8 cellular contexts compared by ENCODE assay signal in the genomic region with DNA sequence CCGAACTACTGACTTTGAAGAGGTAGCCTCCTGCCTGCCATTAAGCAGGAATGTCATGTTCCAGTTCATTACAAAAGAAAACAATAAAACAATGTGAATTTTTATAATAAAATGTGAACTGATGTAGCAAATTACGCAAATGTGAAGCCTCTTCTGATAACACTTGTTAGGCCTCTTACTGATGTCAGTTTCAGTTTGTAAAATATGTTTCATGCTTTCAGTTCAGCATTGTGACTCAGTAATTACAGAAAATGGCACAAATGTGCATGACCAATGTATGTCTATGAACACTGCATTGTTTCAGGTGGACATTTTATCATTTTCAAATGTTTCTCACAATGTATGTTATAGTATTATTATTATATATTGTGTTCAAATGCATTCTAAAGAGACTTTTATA.
A peak's percentile ranks its signal among the peaks of the same experiment; 100 is the strongest.
DNase-seq lines count a peak whose midpoint lies in the region; ATAC-seq and TF ChIP-seq lines count a peak whose summit lies in the region.

No MANE protein-coding gene starts in this region.

- TF ChIP-seq POLR2A in uterus (IDR thresholded peaks at IDR 0.05): no peak

- H3K9me3 ChIP-seq in OCI-LY1 (ENCODE audit: low read length) (no peaks in the 10 kb centered on the region), uterus (no peaks in the 10 kb centered on the region)

- no peaks in the 10 kb centered on the region for H3K79me2 ChIP-seq in OCI-LY1 (ENCODE audit: insufficient read depth, low read length)

- peak overlapping the region; percentile 90 for H3K27ac ChIP-seq in OCI-LY1 (ENCODE audit: low read depth, low read length, poor library complexity, severe bottlenecking)
- H3K27ac ChIP-seq in uterus: peak overlapping the region in 1 of 2 donors; percentile 1

- no peaks in the 10 kb centered on the region for H3K9me2 ChIP-seq in OCI-LY1 (ENCODE audit: low read depth, low read length)

- no peak overlapping the region for H2AFZ ChIP-seq in OCI-LY1 (ENCODE audit: low read length)

- H3K4me1 ChIP-seq in OCI-LY1 (ENCODE audit: insufficient read depth, low read length, severe bottlenecking) (peaks cover 71% of the 10 kb centered on the region), uterus (no peaks in the 10 kb centered on the region)

- H3K4me2 ChIP-seq in OCI-LY1 (ENCODE audit: low read length): peak overlapping the region; percentile 51

- H3K27me3 ChIP-seq in OCI-LY1 (ENCODE audit: insufficient read depth, low read length): no peaks in the 10 kb centered on the region
- H3K27me3 ChIP-seq in uterus: no peaks in the 10 kb centered on the region

- ATAC-seq in GM18861 (IDR thresholded peaks at IDR 0.05; ENCODE audit: unreplicated experiment): peak; percentile 29
- ATAC-seq in HG02588 (IDR thresholded peaks at IDR 0.05; ENCODE audit: unreplicated experiment): peak; percentile 30
- ATAC-seq in natural killer cell treated with Interleukin-12 subunit alpha and Interleukin-12 subunit beta and Interleukin-15 and Interleukin-18, amount 100 ng/mL, for 72 hours: peak; percentile 66 to 77

- peaks cover 4% of the 10 kb centered on the region; the same call in 1 of the 2 replicates for H3F3A ChIP-seq in OCI-LY1 (ENCODE audit: insufficient read depth, low read length)

- H4K20me1 ChIP-seq in OCI-LY1 (ENCODE audit: insufficient read depth, low read length): no peaks in the 10 kb centered on the region

- peaks cover 40% of the 10 kb centered on the region for H3K36me3 ChIP-seq in OCI-LY1 (ENCODE audit: insufficient read depth, low read length)
- no peaks in the 10 kb centered on the region for H3K36me3 ChIP-seq in uterus

- no peak for TF ChIP-seq CTCF in OCI-LY1 (IDR thresholded peaks at IDR 0.05; ENCODE audit: low read length)
- no peak for TF ChIP-seq CTCF in uterus (IDR thresholded peaks at IDR 0.05)

- peaks cover 59 to 60% of the 10 kb centered on the region in 2 donors for H3K4me1 Mint-ChIP-seq in natural killer cell treated with Interleukin-12 subunit alpha and Interleukin-12 subunit beta and Interleukin-15 and Interleukin-18, amount 100 ng/mL, for 72 hours (ENCODE audit: low read depth in 2 of 2)

- peak overlapping the region; percentile 88 to 94 for H3K27ac Mint-ChIP-seq in natural killer cell treated with Interleukin-12 subunit alpha and Interleukin-12 subunit beta and Interleukin-15 and Interleukin-18, amount 100 ng/mL, for 72 hours

- H3K27me3 Mint-ChIP-seq in natural killer cell treated with Interleukin-12 subunit alpha and Interleukin-12 subunit beta and Interleukin-15 and Interleukin-18, amount 100 ng/mL, for 72 hours: no peaks in the 10 kb centered on the region

- no peak for DNase-seq in natural killer cell treated with Interleukin-12 subunit alpha and Interleukin-12 subunit beta and Interleukin-15 and Interleukin-18, amount 100 ng/mL, for 72 hours (ENCODE audit: low spot score)
- DNase-seq in globus pallidus (ENCODE audit: low spot score) (no peak), H4 (ENCODE audit: low spot score) (no peak), EL (no peak), uterus (no peak)

- peak overlapping the region; percentile 17 for H3K9ac ChIP-seq in OCI-LY1 (ENCODE audit: low read length)

- H3K36me3 Mint-ChIP-seq in natural killer cell treated with Interleukin-12 subunit alpha and Interleukin-12 subunit beta and Interleukin-15 and Interleukin-18, amount 100 ng/mL, for 72 hours: peaks cover 37% of the 10 kb centered on the region

- peaks cover 5% of the 10 kb centered on the region for H3K9me3 Mint-ChIP-seq in natural killer cell treated with Interleukin-12 subunit alpha and Interleukin-12 subunit beta and Interleukin-15 and Interleukin-18, amount 100 ng/mL, for 72 hours

- no peak overlapping the region for H3K4me3 ChIP-seq in OCI-LY1 (ENCODE audit: low read depth, low read length, poor library complexity, severe bottlenecking)
- no peak overlapping the region for H3K4me3 ChIP-seq in uterus

- intact Hi-C loops in uterus (cut with DNase I; ENCODE audit: low total_unique reads): no loop called here

- H3K4me3 Mint-ChIP-seq in natural killer cell treated with Interleukin-12 subunit alpha and Interleukin-12 subunit beta and Interleukin-15 and Interleukin-18, amount 100 ng/mL, for 72 hours: peak overlapping the region; percentile 81
